13 cellular contexts compared by ENCODE assay signal in the genomic region with DNA sequence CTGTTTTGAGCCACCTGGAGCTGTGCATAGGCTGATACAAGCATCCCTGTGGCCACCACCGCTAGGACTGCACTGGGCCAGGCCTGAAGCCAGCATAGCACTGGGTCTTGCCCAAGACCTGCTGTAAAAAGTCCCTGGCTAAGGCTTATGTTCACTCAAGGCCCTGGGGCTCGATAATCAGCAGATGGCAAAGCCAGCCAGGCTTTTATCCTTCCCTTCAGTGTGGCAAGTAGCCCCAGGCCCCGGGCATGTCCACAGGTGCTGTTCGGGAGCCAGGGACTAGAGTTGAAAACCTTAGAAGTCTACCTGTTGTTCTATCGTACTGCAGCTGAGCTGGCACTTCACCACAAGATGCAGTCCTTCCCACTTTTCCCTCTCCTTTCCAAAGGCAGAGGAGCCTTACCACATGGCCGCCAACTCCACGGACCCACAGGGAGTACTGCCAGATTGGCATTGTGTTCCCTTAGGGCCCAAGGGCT.
"Had no signal": no experiment of that assay in that cellular context is flagged by ENCODE, and none has a peak within 500 bp of the region (broad histone marks: within the 10 kb centered on the region; RNA-seq: fewer than 3 reads in every experiment).

No MANE protein-coding gene starts in this region.

- H3K4me1 ChIP-seq: heart left ventricle had no signal

- H3K4me3 ChIP-seq: coronary artery, heart left ventricle, sigmoid colon, spleen, thoracic aorta had no signal

- ATAC-seq: heart left ventricle, left colon, T-helper 17 cell had no signal

- H3K36me3 ChIP-seq: heart left ventricle, sigmoid colon, spleen, thoracic aorta had no signal

- H3K27ac ChIP-seq: coronary artery, heart left ventricle, sigmoid colon, spleen, thoracic aorta had no signal

- H3K27me3 ChIP-seq: heart left ventricle, sigmoid colon, spleen had no signal

- DNase-seq: activated CD4-positive, alpha-beta memory T cell treated with anti-CD3 and anti-CD28 coated beads, Interleukin-2, amount 10 ng/mL, durations not matched to agents 7 days and 5 days; activated CD4-positive, alpha-beta T cell treated with anti-CD3 and anti-CD28 coated beads for 4 hours; activated gamma-delta T cell treated with Interleukin-2 at 50 U/mL for 16 hours; activated naive CD8-positive, alpha-beta T cell treated with anti-CD3 and anti-CD28 coated beads for 36 hours; amygdala; foreskin melanocyte; heart left ventricle; left colon; sigmoid colon; spleen; T-helper 17 cell had no signal
